In genomic region chr20:1306316-1307135, GRCh38 we compare ENCODE assay signal across 28 cellular contexts.
"Had no signal": no experiment of that assay in that cellular context is flagged by ENCODE, and none has a peak within 500 bp of the region (broad histone marks: within the 10 kb centered on the region; RNA-seq: fewer than 3 reads in every experiment).

No MANE protein-coding gene starts in this region.

- H3K36me3 Mint-ChIP-seq: activated CD8-positive, alpha-beta memory T cell treated with anti-CD3 and anti-CD28 coated beads, Interleukin-2, amount 10 ng/mL, durations not matched to agents 7 days and 5 days; activated naive CD8-positive, alpha-beta T cell treated with anti-CD3 and anti-CD28 coated beads for 36 hours had no signal

- FAIRE-seq: K562 had no signal

- H3K9me3 Mint-ChIP-seq: activated naive CD4-positive, alpha-beta T cell treated with anti-CD3 and anti-CD28 coated beads for 36 hours; activated naive CD8-positive, alpha-beta T cell treated with anti-CD3 and anti-CD28 coated beads for 36 hours; activated T-cell treated with anti-CD3 and anti-CD28 coated beads, Interleukin-2, amount 50 U/mL, for 24 hours; activated T-helper 1 cell treated with anti-CD3 and anti-CD28 coated beads, Interleukin-12 subunit alpha, Interleukin-12 subunit beta, Interleukin-2, Interleukin-4 antibody, amounts not matched to agents 30 ng/mL and 10 ng/mL and 1 ng/mL, durations not matched to agents 14 hours and 24 hours and 36 hours had no signal

- DNase-seq: activated CD4-positive, alpha-beta T cell treated with anti-CD3 and anti-CD28 coated beads for 48 hours; activated CD4-positive, alpha-beta T cell treated with anti-CD3 and anti-CD28 coated beads, Interleukin-2, amount 50 U/mL, for 48 hours; activated CD4-positive, CD25-positive, alpha-beta regulatory T cell treated with anti-CD3 and anti-CD28 coated beads, Interleukin-2, amount 50 U/mL, for 72 hours; activated CD8-positive, alpha-beta memory T cell treated with anti-CD3 and anti-CD28 coated beads, Interleukin-2, amount 10 ng/mL, durations not matched to agents 7 days and 5 days; activated effector memory CD4-positive, alpha-beta T cell treated with Interleukin-2 at 50 U/mL for 16 hours; activated naive CD4-positive, alpha-beta T cell treated with anti-CD3 and anti-CD28 coated beads for 36 hours; activated naive CD8-positive, alpha-beta T cell treated with anti-CD3 and anti-CD28 coated beads for 36 hours; activated T-cell treated with anti-CD3 and anti-CD28 coated beads, Interleukin-2, amount 50 U/mL, for 24 hours; adrenal gland; anterior cingulate cortex; Karpas-422; MM.1S; NCI-H1105; NCI-H1436; NCI-H1694 treated with DMSO at 0.1 percent for 48 hours; NCI-H2029 treated with DMSO at 0.1 percent for 48 hours; NCI-H345; NCI-H510A; NCI-H526 treated with DMSO at 0.1 percent for 48 hours; Right ventricle myocardium superior; SJCRH30; SW 1271 had no signal

- H3K9me3 ChIP-seq: adrenal gland, breast epithelium, Peyer's patch, SJCRH30 had no signal

- H3K27me3 Mint-ChIP-seq: activated CD8-positive, alpha-beta memory T cell treated with anti-CD3 and anti-CD28 coated beads, Interleukin-2, amount 10 ng/mL, durations not matched to agents 7 days and 5 days; activated naive CD8-positive, alpha-beta T cell treated with anti-CD3 and anti-CD28 coated beads for 36 hours; activated T-cell treated with anti-CD3 and anti-CD28 coated beads, Interleukin-2, amount 50 U/mL, for 24 hours had no signal

- H3K27ac Mint-ChIP-seq: activated CD8-positive, alpha-beta memory T cell treated with anti-CD3 and anti-CD28 coated beads, Interleukin-2, amount 10 ng/mL, durations not matched to agents 7 days and 5 days; activated naive CD4-positive, alpha-beta T cell treated with anti-CD3 and anti-CD28 coated beads for 36 hours; activated naive CD8-positive, alpha-beta T cell treated with anti-CD3 and anti-CD28 coated beads for 36 hours; activated T-cell treated with anti-CD3 and anti-CD28 coated beads, Interleukin-2, amount 50 U/mL, for 24 hours; activated T-helper 1 cell treated with anti-CD3 and anti-CD28 coated beads, Interleukin-12 subunit alpha, Interleukin-12 subunit beta, Interleukin-2, Interleukin-4 antibody, amounts not matched to agents 30 ng/mL and 10 ng/mL and 1 ng/mL, durations not matched to agents 14 hours and 24 hours and 36 hours had no signal

- H3K36me3 ChIP-seq: adrenal gland, breast epithelium, SJCRH30 had no signal

- H3K4me3 Mint-ChIP-seq: activated CD8-positive, alpha-beta memory T cell treated with anti-CD3 and anti-CD28 coated beads, Interleukin-2, amount 10 ng/mL, durations not matched to agents 7 days and 5 days; activated naive CD4-positive, alpha-beta T cell treated with anti-CD3 and anti-CD28 coated beads for 36 hours; activated naive CD8-positive, alpha-beta T cell treated with anti-CD3 and anti-CD28 coated beads for 36 hours; activated T-cell treated with anti-CD3 and anti-CD28 coated beads, Interleukin-2, amount 50 U/mL, for 24 hours; activated T-helper 1 cell treated with anti-CD3 and anti-CD28 coated beads, Interleukin-12 subunit alpha, Interleukin-12 subunit beta, Interleukin-2, Interleukin-4 antibody, amounts not matched to agents 30 ng/mL and 10 ng/mL and 1 ng/mL, durations not matched to agents 14 hours and 24 hours and 36 hours had no signal

- ATAC-seq: activated CD8-positive, alpha-beta memory T cell treated with anti-CD3 and anti-CD28 coated beads, Interleukin-2, amount 10 ng/mL, durations not matched to agents 7 days and 5 days; K562; SK-N-SH treated with all-trans-retinoic acid at 6 μM for 48 hours had no signal

- H3K4me1 ChIP-seq: adrenal gland, breast epithelium, Peyer's patch, SJCRH30 had no signal

- H3K4me3 ChIP-seq: adrenal gland, breast epithelium, K562, Peyer's patch, SJCRH30 had no signal

- H3K4me1 Mint-ChIP-seq: activated CD8-positive, alpha-beta memory T cell treated with anti-CD3 and anti-CD28 coated beads, Interleukin-2, amount 10 ng/mL, durations not matched to agents 7 days and 5 days; activated naive CD8-positive, alpha-beta T cell treated with anti-CD3 and anti-CD28 coated beads for 36 hours had no signal

- H3K27ac ChIP-seq: adrenal gland, breast epithelium, Peyer's patch, RWPE1, SJCRH30 had no signal

- H3K27me3 ChIP-seq: adrenal gland, breast epithelium, Peyer's patch, SJCRH30 had no signal
